In the genomic region with DNA sequence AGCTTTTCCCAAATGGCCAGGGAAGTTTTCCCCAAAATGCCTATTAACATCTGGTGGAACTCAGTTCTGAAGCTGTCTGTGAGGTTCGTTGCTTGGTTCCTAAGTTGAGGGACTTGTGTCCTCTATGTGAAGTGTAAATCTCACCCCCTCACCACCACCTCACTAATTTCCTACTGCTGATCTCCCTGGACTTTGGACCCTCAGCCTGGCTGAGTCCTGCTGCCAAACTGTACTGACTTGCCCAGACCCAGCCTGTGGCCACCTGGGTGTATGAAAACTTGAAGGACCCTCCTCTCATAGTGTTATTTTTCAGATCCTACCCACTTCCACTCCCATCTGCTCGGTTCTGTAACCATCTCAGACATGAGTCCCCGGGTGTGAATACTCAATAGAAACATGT, we compare ENCODE assay signal across 2 cellular contexts.
TF ChIP-seq lines count a peak whose summit lies in the region.

No MANE protein-coding gene starts in this region.

TF ChIP-seq in HepG2, 621 proteins besides CTCF, POLR2A, EP300 and RAD21 (continued from another document and continues in another):
- TF ChIP-seq, protein P1, sequence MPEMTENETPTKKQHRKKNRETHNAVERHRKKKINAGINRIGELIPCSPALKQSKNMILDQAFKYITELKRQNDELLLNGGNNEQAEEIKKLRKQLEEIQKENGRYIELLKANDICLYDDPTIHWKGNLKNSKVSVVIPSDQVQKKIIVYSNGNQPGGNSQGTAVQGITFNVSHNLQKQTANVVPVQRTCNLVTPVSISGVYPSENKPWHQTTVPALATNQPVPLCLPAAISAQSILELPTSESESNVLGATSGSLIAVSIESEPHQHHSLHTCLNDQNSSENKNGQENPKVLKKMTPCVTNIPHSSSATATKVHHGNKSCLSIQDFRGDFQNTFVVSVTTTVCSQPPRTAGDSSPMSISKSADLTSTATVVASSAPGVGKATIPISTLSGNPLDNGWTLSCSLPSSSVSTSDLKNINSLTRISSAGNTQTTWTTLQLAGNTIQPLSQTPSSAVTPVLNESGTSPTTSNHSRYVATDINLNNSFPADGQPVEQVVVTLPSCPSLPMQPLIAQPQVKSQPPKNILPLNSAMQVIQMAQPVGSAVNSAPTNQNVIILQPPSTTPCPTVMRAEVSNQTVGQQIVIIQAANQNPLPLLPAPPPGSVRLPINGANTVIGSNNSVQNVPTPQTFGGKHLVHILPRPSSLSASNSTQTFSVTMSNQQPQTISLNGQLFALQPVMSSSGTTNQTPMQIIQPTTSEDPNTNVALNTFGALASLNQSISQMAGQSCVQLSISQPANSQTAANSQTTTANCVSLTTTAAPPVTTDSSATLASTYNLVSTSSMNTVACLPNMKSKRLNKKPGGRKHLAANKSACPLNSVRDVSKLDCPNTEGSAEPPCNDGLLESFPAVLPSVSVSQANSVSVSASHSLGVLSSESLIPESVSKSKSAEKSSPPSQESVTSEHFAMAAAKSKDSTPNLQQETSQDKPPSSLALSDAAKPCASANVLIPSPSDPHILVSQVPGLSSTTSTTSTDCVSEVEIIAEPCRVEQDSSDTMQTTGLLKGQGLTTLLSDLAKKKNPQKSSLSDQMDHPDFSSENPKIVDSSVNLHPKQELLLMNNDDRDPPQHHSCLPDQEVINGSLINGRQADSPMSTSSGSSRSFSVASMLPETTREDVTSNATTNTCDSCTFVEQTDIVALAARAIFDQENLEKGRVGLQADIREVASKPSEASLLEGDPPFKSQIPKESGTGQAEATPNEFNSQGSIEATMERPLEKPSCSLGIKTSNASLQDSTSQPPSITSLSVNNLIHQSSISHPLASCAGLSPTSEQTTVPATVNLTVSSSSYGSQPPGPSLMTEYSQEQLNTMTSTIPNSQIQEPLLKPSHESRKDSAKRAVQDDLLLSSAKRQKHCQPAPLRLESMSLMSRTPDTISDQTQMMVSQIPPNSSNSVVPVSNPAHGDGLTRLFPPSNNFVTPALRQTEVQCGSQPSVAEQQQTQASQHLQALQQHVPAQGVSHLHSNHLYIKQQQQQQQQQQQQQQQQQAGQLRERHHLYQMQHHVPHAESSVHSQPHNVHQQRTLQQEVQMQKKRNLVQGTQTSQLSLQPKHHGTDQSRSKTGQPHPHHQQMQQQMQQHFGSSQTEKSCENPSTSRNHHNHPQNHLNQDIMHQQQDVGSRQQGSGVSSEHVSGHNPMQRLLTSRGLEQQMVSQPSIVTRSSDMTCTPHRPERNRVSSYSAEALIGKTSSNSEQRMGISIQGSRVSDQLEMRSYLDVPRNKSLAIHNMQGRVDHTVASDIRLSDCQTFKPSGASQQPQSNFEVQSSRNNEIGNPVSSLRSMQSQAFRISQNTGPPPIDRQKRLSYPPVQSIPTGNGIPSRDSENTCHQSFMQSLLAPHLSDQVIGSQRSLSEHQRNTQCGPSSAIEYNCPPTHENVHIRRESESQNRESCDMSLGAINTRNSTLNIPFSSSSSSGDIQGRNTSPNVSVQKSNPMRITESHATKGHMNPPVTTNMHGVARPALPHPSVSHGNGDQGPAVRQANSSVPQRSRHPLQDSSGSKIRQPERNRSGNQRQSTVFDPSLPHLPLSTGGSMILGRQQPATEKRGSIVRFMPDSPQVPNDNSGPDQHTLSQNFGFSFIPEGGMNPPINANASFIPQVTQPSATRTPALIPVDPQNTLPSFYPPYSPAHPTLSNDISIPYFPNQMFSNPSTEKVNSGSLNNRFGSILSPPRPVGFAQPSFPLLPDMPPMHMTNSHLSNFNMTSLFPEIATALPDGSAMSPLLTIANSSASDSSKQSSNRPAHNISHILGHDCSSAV (CRISPR knock-in tag; IDR thresholded peaks at IDR 0.05; ENCODE audit: borderline replicate concordance) = no peak
- TF ChIP-seq, protein P2, sequence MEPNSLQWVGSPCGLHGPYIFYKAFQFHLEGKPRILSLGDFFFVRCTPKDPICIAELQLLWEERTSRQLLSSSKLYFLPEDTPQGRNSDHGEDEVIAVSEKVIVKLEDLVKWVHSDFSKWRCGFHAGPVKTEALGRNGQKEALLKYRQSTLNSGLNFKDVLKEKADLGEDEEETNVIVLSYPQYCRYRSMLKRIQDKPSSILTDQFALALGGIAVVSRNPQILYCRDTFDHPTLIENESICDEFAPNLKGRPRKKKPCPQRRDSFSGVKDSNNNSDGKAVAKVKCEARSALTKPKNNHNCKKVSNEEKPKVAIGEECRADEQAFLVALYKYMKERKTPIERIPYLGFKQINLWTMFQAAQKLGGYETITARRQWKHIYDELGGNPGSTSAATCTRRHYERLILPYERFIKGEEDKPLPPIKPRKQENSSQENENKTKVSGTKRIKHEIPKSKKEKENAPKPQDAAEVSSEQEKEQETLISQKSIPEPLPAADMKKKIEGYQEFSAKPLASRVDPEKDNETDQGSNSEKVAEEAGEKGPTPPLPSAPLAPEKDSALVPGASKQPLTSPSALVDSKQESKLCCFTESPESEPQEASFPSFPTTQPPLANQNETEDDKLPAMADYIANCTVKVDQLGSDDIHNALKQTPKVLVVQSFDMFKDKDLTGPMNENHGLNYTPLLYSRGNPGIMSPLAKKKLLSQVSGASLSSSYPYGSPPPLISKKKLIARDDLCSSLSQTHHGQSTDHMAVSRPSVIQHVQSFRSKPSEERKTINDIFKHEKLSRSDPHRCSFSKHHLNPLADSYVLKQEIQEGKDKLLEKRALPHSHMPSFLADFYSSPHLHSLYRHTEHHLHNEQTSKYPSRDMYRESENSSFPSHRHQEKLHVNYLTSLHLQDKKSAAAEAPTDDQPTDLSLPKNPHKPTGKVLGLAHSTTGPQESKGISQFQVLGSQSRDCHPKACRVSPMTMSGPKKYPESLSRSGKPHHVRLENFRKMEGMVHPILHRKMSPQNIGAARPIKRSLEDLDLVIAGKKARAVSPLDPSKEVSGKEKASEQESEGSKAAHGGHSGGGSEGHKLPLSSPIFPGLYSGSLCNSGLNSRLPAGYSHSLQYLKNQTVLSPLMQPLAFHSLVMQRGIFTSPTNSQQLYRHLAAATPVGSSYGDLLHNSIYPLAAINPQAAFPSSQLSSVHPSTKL (CRISPR knock-in tag; IDR thresholded peaks at IDR 0.05) = 0 out of 2 replicates have a peak, but pooled peaks have one; percentile 29
- peak; percentile 65 for TF ChIP-seq HNF4G (IDR thresholded peaks at IDR 0.05; ENCODE audit: borderline replicate concordance, low read depth, low read length)
- no peak for TF ChIP-seq HNF4G (CRISPR knock-in tag; IDR thresholded peaks at IDR 0.05; ENCODE audit: borderline replicate concordance, low read depth)
- no peak for TF ChIP-seq ZNF563 (CRISPR knock-in tag; IDR thresholded peaks at IDR 0.05)
- no peak for TF ChIP-seq ZNF652 (CRISPR knock-in tag; IDR thresholded peaks at IDR 0.05; ENCODE audit: borderline replicate concordance, low read depth)
- TF ChIP-seq RFX1 (IDR thresholded peaks at IDR 0.05) = no peak

TF ChIP-seq in neural cell, 6 proteins besides CTCF, POLR2A, EP300 and RAD21 (continued from another document):
- TF ChIP-seq, protein P3, sequence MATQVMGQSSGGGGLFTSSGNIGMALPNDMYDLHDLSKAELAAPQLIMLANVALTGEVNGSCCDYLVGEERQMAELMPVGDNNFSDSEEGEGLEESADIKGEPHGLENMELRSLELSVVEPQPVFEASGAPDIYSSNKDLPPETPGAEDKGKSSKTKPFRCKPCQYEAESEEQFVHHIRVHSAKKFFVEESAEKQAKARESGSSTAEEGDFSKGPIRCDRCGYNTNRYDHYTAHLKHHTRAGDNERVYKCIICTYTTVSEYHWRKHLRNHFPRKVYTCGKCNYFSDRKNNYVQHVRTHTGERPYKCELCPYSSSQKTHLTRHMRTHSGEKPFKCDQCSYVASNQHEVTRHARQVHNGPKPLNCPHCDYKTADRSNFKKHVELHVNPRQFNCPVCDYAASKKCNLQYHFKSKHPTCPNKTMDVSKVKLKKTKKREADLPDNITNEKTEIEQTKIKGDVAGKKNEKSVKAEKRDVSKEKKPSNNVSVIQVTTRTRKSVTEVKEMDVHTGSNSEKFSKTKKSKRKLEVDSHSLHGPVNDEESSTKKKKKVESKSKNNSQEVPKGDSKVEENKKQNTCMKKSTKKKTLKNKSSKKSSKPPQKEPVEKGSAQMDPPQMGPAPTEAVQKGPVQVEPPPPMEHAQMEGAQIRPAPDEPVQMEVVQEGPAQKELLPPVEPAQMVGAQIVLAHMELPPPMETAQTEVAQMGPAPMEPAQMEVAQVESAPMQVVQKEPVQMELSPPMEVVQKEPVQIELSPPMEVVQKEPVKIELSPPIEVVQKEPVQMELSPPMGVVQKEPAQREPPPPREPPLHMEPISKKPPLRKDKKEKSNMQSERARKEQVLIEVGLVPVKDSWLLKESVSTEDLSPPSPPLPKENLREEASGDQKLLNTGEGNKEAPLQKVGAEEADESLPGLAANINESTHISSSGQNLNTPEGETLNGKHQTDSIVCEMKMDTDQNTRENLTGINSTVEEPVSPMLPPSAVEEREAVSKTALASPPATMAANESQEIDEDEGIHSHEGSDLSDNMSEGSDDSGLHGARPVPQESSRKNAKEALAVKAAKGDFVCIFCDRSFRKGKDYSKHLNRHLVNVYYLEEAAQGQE (IDR thresholded peaks at IDR 0.05; ENCODE audit: borderline replicate concordance) = no peak
- no peak for TF ChIP-seq MXI1 (conservative IDR thresholded peaks at IDR 0.05; ENCODE audit: poor library complexity, severe bottlenecking)
- TF ChIP-seq EZH2 (IDR thresholded peaks at IDR 0.05; ENCODE audit: borderline replicate concordance, insufficient read depth, low read length, poor library complexity, severe bottlenecking) = no peak
